ENCODE assay signal across 10 cellular contexts in genomic region chr16:27398894-27399853, GRCh38. TPM values are rescaled to one million over a fixed set of nuclear protein-coding genes. Genes with fewer than 3 reads are reported as not detected.
A peak's percentile ranks its signal among the peaks of the same experiment; 100 is the strongest.
DNase-seq lines count a peak whose midpoint lies in the region; ATAC-seq and TF ChIP-seq lines count a peak whose summit lies in the region.
"Had no signal": no experiment of that assay in that cellular context is flagged by ENCODE, and none has a peak within 500 bp of the region (broad histone marks: within the 10 kb centered on the region; RNA-seq: fewer than 3 reads in every experiment).

No MANE protein-coding gene starts in this region.

- H3K36me3 Mint-ChIP-seq in naive thymus-derived CD4-positive, alpha-beta T cell, result peaks cover 3 to 22% (median 5%) of the 10 kb centered on the region in 5 donors

- POLR2A ChIA-PET in HEK293 (lab: Yijun Ruan, JAX), result no interaction called here
- POLR2A ChIA-PET in naive thymus-derived CD4-positive, alpha-beta T cell (lab: Charles Lee), result interaction anchor here (0.6 to 5.0 kb wide), 7 partner anchors 8 to 222 kb away, joined by 3 to 24 read pairs (median 4); no protein-coding TSS in a partner anchor

- no peaks in the 10 kb centered on the region for H3K36me3 ChIP-seq in HEK293 (ENCODE audit: control insufficient read depth in 2 of 2, insufficient read depth in 1 of 2, low read length in 2 of 2)
- H3K36me3 ChIP-seq in naive thymus-derived CD4-positive, alpha-beta T cell (ENCODE audit: control insufficient read depth in 2 of 3, insufficient read depth in 3 of 3, low read length in 3 of 3), result peaks cover 0 to 6% (median 0%) of the 10 kb centered on the region in 3 experiments
- no peaks in the 10 kb centered on the region for H3K36me3 ChIP-seq in lower lobe of right lung
- H3K36me3 ChIP-seq: esophagus squamous epithelium had no signal

- no peaks in the 10 kb centered on the region for H3K27me3 ChIP-seq in naive thymus-derived CD4-positive, alpha-beta T cell (ENCODE audit: control insufficient read depth in 2 of 2, insufficient read depth in 2 of 2, low read length in 2 of 2)
- H3K27me3 ChIP-seq in lower lobe of right lung (ENCODE audit: low read depth), result no peaks in the 10 kb centered on the region
- H3K27me3 ChIP-seq: body of pancreas had no signal

- no peaks in the 10 kb centered on the region for H3K4me1 ChIP-seq in HEK293 (ENCODE audit: control insufficient read depth, insufficient read depth, low read length)
- H3K4me1 ChIP-seq in naive thymus-derived CD4-positive, alpha-beta T cell (ENCODE audit: control insufficient read depth in 2 of 2, insufficient read depth in 2 of 2, low read length in 2 of 2), result peaks cover 14 to 21% of the 10 kb centered on the region in 2 donors
- peaks cover 37% of the 10 kb centered on the region for H3K4me1 ChIP-seq in lower lobe of right lung
- H3K4me1 ChIP-seq: body of pancreas had no signal

- H3K27ac ChIP-seq in HEK293 (ENCODE audit: extremely low read depth, low read depth, low read length) (no peak overlapping the region), lower lobe of right lung (no peak overlapping the region)
- no peak overlapping the region for H3K27ac ChIP-seq in naive thymus-derived CD4-positive, alpha-beta T cell (ENCODE audit: low read depth, low read length)
- H3K27ac ChIP-seq: body of pancreas, esophagus squamous epithelium had no signal

- peaks cover 9 to 54% (median 48%) of the 10 kb centered on the region in 7 donors for H3K4me1 Mint-ChIP-seq in naive thymus-derived CD4-positive, alpha-beta T cell
- H3K4me1 Mint-ChIP-seq in stimulated activated naive CD8-positive, alpha-beta T cell treated with anti-CD3 and anti-CD28 coated beads, Interleukin-15, amount 100 ng/mL, for 72 hours, result peaks cover 48% of the 10 kb centered on the region

- intact Hi-C loops in naive thymus-derived CD4-positive, alpha-beta T cell (cut with micrococcal nuclease), result no loop called here
- intact Hi-C loops in lower lobe of right lung (cut with DNase I), result no loop called here

- TF ChIP-seq CTCF in HEK293 (tag by site-specific recombination; IDR thresholded peaks at IDR 0.05) (no peak), lower lobe of right lung (IDR thresholded peaks at IDR 0.05) (no peak)

- peak overlapping the region in 6 of 9 donors; percentile 3 to 75 (median 51) for H3K27ac Mint-ChIP-seq in naive thymus-derived CD4-positive, alpha-beta T cell
- no peak overlapping the region for H3K27ac Mint-ChIP-seq in stimulated activated naive CD8-positive, alpha-beta T cell treated with anti-CD3 and anti-CD28 coated beads, Interleukin-15, amount 100 ng/mL, for 72 hours

- peak; percentile 90 for DNase-seq in OCI-M1 (lab: John Stamatoyannopoulos, UW)
- DNase-seq in naive thymus-derived CD4-positive, alpha-beta T cell, result no peak
- DNase-seq in lower lobe of right lung, result no peak
- DNase-seq in activated T-cell treated with anti-CD3 and anti-CD28 coated beads, Interleukin-2, amount 50 U/mL, for 1 hour, result no peak
- no peak for DNase-seq in stimulated activated naive CD8-positive, alpha-beta T cell treated with anti-CD3 and anti-CD28 coated beads, Interleukin-15, amount 100 ng/mL, for 72 hours
- DNase-seq in NCI-H82 (lab: John Stamatoyannopoulos, UW), result no peak
- DNase-seq: esophagus squamous epithelium had no signal

- ATAC-seq in GM18511 (IDR thresholded peaks at IDR 0.05; ENCODE audit: unreplicated experiment) (peak; percentile 30), lower lobe of right lung (no peak)
- ATAC-seq in naive thymus-derived CD4-positive, alpha-beta T cell, result no peak
- ATAC-seq in stimulated activated naive CD8-positive, alpha-beta T cell treated with anti-CD3 and anti-CD28 coated beads, Interleukin-15, amount 100 ng/mL, for 72 hours, result no peak
- ATAC-seq: body of pancreas had no signal

- H3K27me3 Mint-ChIP-seq in naive thymus-derived CD4-positive, alpha-beta T cell, result no peaks in the 10 kb centered on the region
- H3K27me3 Mint-ChIP-seq in stimulated activated naive CD8-positive, alpha-beta T cell treated with anti-CD3 and anti-CD28 coated beads, Interleukin-15, amount 100 ng/mL, for 72 hours, result no peaks in the 10 kb centered on the region

- H3K4me3 ChIP-seq in HEK293 (ENCODE audit: low read depth, low read length) (no peak overlapping the region), lower lobe of right lung (no peak overlapping the region)
- H3K4me3 ChIP-seq in naive thymus-derived CD4-positive, alpha-beta T cell (ENCODE audit: low read length), result no peak overlapping the region
- H3K4me3 ChIP-seq: body of pancreas, esophagus squamous epithelium had no signal

- peaks cover 0 to 15% (median 11%) of the 10 kb centered on the region in 11 donors for H3K9me3 Mint-ChIP-seq in naive thymus-derived CD4-positive, alpha-beta T cell
- peaks cover 18 to 20% of the 10 kb centered on the region in 2 donors for H3K9me3 Mint-ChIP-seq in stimulated activated naive CD8-positive, alpha-beta T cell treated with anti-CD3 and anti-CD28 coated beads, Interleukin-15, amount 100 ng/mL, for 72 hours

- no peak overlapping the region for H3K4me3 Mint-ChIP-seq in naive thymus-derived CD4-positive, alpha-beta T cell
- no peak overlapping the region for H3K4me3 Mint-ChIP-seq in stimulated activated naive CD8-positive, alpha-beta T cell treated with anti-CD3 and anti-CD28 coated beads, Interleukin-15, amount 100 ng/mL, for 72 hours

- H3K9me3 ChIP-seq in HEK293 (ENCODE audit: control insufficient read depth, insufficient read depth, low read depth, low read length) (no peaks in the 10 kb centered on the region), lower lobe of right lung (no peaks in the 10 kb centered on the region)
- no peaks in the 10 kb centered on the region for H3K9me3 ChIP-seq in naive thymus-derived CD4-positive, alpha-beta T cell (ENCODE audit: control insufficient read depth in 2 of 3, low read length in 3 of 3)
- H3K9me3 ChIP-seq: body of pancreas, esophagus squamous epithelium had no signal

- CTCF ChIA-PET in HEK293 (lab: Yijun Ruan, JAX), result interaction anchor here (0.6 to 1.4 kb wide), 3 partner anchors 11 to 423 kb away, joined by 4 to 6 read pairs (median 4); no protein-coding TSS in a partner anchor
- CTCF ChIA-PET in naive thymus-derived CD4-positive, alpha-beta T cell (lab: Charles Lee), result no interaction called here

TF ChIP-seq in HEK293, 187 proteins besides CTCF, POLR2A, EP300 and RAD21:
- peak; percentile 81 for TF ChIP-seq ZNF623 (tag by site-specific recombination; IDR thresholded peaks at IDR 0.05)
- TF ChIP-seq ZNF221 (tag by site-specific recombination; IDR thresholded peaks at IDR 0.05; ENCODE audit: borderline replicate concordance), result no peak

RNA-seq across cellular contexts. Expression of gene IL21R, which starts 2.8 kb away (rescaled TPM):
- total RNA-seq in naive thymus-derived CD4-positive, alpha-beta T cell, result 10 to 100 TPM; 24.6 to 40.9 (median 31.4) TPM
- polyA plus RNA-seq in naive thymus-derived CD4-positive, alpha-beta T cell, result 10 to 100 TPM; 37.1 to 52.1 TPM
- 6.0 TPM for total RNA-seq in lower lobe of right lung

Comparison
In these comparisons a context has a peak if more than half of its experiments do, and no peak if none do; other contexts are left out.
1. H3K27ac Mint-ChIP-seq: peak in naive thymus-derived CD4-positive, alpha-beta T cell (6 of 9); none in stimulated activated naive CD8-positive, alpha-beta T cell treated with anti-CD3 and anti-CD28 coated beads, Interleukin-15, amount 100 ng/mL, for 72 hours (0 of 2).